Comparison of ENCODE assay signal across 8 cellular contexts in genomic region chr2:124571836-124572235, GRCh38.
"Had no signal": no experiment of that assay in that cellular context is flagged by ENCODE, and none has a peak within 500 bp of the region (broad histone marks: within the 10 kb centered on the region; RNA-seq: fewer than 3 reads in every experiment).

No MANE protein-coding gene starts in this region.

- FAIRE-seq: HTR-8/SVneo, K562 had no signal

- H3K27ac Mint-ChIP-seq: IgD-negative memory B cell had no signal

- ATAC-seq: K562 had no signal

- H3K4me3 Mint-ChIP-seq: IgD-negative memory B cell had no signal

- DNase-seq: IMR-90, KBM-7, KG1 had no signal

- H3K9ac ChIP-seq: KMS-11 had no signal

- H3K27me3 Mint-ChIP-seq: IgD-negative memory B cell had no signal

- H3K4me2 ChIP-seq: KMS-11 had no signal

- H3K27ac ChIP-seq: HL-60, KMS-11 had no signal

- H3K4me1 Mint-ChIP-seq: IgD-negative memory B cell had no signal

- H3K36me3 Mint-ChIP-seq: IgD-negative memory B cell had no signal

- H3K4me3 ChIP-seq: K562 had no signal
